16 cellular contexts compared by ENCODE assay signal in genomic region chr1:110308247-110308646, GRCh38. TPM values are rescaled to one million over a fixed set of nuclear protein-coding genes. Genes with fewer than 3 reads are reported as not detected.
DNase-seq lines count a peak whose midpoint lies in the region; ATAC-seq, FAIRE-seq and TF ChIP-seq lines count a peak whose summit lies in the region.
"Had no signal": no experiment of that assay in that cellular context is flagged by ENCODE, and none has a peak within 500 bp of the region (broad histone marks: within the 10 kb centered on the region; RNA-seq: fewer than 3 reads in every experiment).

No MANE protein-coding gene starts in this region.

- TF ChIP-seq POLR2A in spleen (IDR thresholded peaks at IDR 0.05), result no peak

- peak overlapping the region in 5 of 8 donors; percentile 22 to 44 (median 23) for H3K27ac ChIP-seq in spleen
- H3K27ac ChIP-seq: gastrocnemius medialis had no signal

- peaks cover 3 to 49% (median 15%) of the 10 kb centered on the region in 6 donors for H3K4me1 ChIP-seq in spleen
- H3K4me1 ChIP-seq: uterus had no signal

- no peak for TF ChIP-seq CTCF in foreskin fibroblast (IDR thresholded peaks at IDR 0.05; ENCODE audit: low read depth, low read length)
- TF ChIP-seq CTCF in spleen (IDR thresholded peaks at IDR 0.05 in 8 of 11, conservative IDR thresholded peaks at IDR 0.05 in 3 of 11), result no peak
- TF ChIP-seq CTCF in D721Med (IDR thresholded peaks at IDR 0.05; ENCODE audit: insufficient read depth, missing control alignments), result no peak

- ATAC-seq in HG03432 (IDR thresholded peaks at IDR 0.05; ENCODE audit: unreplicated experiment), result no peak
- ATAC-seq in HG03097 (IDR thresholded peaks at IDR 0.05; ENCODE audit: low FRiP score, unreplicated experiment), result no peak
- ATAC-seq: gastrocnemius medialis had no signal

- H3K9me3 ChIP-seq in spleen, result no peaks in the 10 kb centered on the region
- H3K9me3 ChIP-seq: gastrocnemius medialis, uterus had no signal

- no peak for FAIRE-seq in D721Med (lab: Jason Lieb, UNC)
- FAIRE-seq: keratinocyte had no signal

- DNase-seq in GM04504 (ENCODE audit: low read depth), result peak; percentile 58
- DNase-seq in amniotic stem cell (lab: John Stamatoyannopoulos, UW), result peak; percentile 12
- peak; percentile 60 to 74 for DNase-seq in foreskin fibroblast
- no peak for DNase-seq in spleen
- no peak for DNase-seq in D721Med (ENCODE audit: insufficient read length, low spot score)
- DNase-seq: COR-L47; gastrocnemius medialis; H7; KG1; NCI-H1930; retina; stimulated activated naive B cell treated with anti-CD40 and anti-IgM and Interleukin-4, amounts not matched to agents 10 μg/mL and 1 μg/mL and 100 μg/mL, for 72 hours; uterus had no signal

- H3K4me3 ChIP-seq in foreskin fibroblast (ENCODE audit: low read depth in 1 of 2, low read length in 2 of 2) (no peak overlapping the region), spleen (no peak overlapping the region)
- H3K4me3 ChIP-seq: gastrocnemius medialis, uterus had no signal

- H3K27me3 ChIP-seq in spleen (replicated peaks in 1 of 7), result no peaks in the 10 kb centered on the region
- H3K27me3 ChIP-seq: gastrocnemius medialis, uterus had no signal

- WGBS in spleen, 5 donors, result 61 to 89% (median 72%) methylated on average over 3 of the region's 3 CpGs

- intact Hi-C loops in spleen (cut with DNase I; ENCODE audit: low total_unique reads), result no loop called here

- no peaks in the 10 kb centered on the region for H3K36me3 ChIP-seq in spleen
- H3K36me3 ChIP-seq: gastrocnemius medialis, uterus had no signal

RNA-seq across cellular contexts. Expression of gene RBM15, which starts 30.9 kb away (rescaled TPM):
- 10 to 100 TPM; 36.7 to 63.7 (median 45.6) TPM for total RNA-seq in spleen
- 1 to 10 TPM; 3.6 to 8.0 (median 4.1) TPM for polyA plus RNA-seq in spleen

Comparison
In these comparisons a context has a peak if more than half of its experiments do, and no peak if none do; other contexts are left out.
1. DNase-seq: peak in GM04504 (single experiment), amniotic stem cell (single experiment) and foreskin fibroblast (2 of 2); none in spleen (single experiment) and D721Med (single experiment).